ENCODE assay signal across 8 cellular contexts in the genomic region with DNA sequence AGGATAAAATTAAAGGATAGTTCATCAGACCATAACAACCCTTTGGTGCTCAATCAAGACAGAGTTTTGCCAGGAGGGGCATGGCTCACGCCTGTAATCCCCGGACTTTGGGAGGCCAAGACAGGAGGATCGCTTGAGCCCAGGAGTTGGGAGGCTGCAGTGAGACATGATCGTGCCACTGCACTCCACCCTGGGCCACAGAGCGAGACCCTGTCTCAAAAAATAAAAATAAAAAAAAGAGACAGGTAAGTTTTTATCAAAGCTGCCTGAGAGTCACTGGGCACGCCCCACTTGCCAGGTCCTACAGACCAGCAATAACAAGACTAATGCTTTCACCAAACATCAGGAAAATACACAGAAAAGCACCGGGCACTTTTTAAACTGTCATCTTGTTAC. TPM values are rescaled to one million over a fixed set of nuclear protein-coding genes. Genes with fewer than 3 reads are reported as not detected.
DNase-seq lines count a peak whose midpoint lies in the region; ATAC-seq, FAIRE-seq and TF ChIP-seq lines count a peak whose summit lies in the region.

No MANE protein-coding gene starts in this region.

- H3K36me3 Mint-ChIP-seq in naive thymus-derived CD4-positive, alpha-beta T cell = peaks cover 0 to 7% (median 5%) of the 10 kb centered on the region in 5 donors

- peak overlapping the region; percentile 81 for H3K27ac ChIP-seq in KOPT-K1 (ENCODE audit: low read depth, low read length, poor library complexity, severe bottlenecking)
- H3K27ac ChIP-seq in naive thymus-derived CD4-positive, alpha-beta T cell (ENCODE audit: low read depth, low read length) = peak overlapping the region; percentile 75

- H3K4me1 Mint-ChIP-seq in naive thymus-derived CD4-positive, alpha-beta T cell = peaks cover 25 to 63% (median 52%) of the 10 kb centered on the region in 7 donors

- no peak for FAIRE-seq in bronchial epithelial cell (lab: Jason Lieb, UNC)

- peaks cover 21% of the 10 kb centered on the region in 2 donors for H3K4me1 ChIP-seq in naive thymus-derived CD4-positive, alpha-beta T cell (ENCODE audit: control insufficient read depth in 2 of 2, insufficient read depth in 2 of 2, low read length in 2 of 2)

- H3K27ac Mint-ChIP-seq in naive thymus-derived CD4-positive, alpha-beta T cell = peak overlapping the region; percentile 95 to 99 (median 98)

- H3K27me3 ChIP-seq in bronchial epithelial cell (ENCODE audit: control insufficient read depth, insufficient read depth, low read length) = no peaks in the 10 kb centered on the region
- H3K27me3 ChIP-seq in naive thymus-derived CD4-positive, alpha-beta T cell (ENCODE audit: control insufficient read depth in 2 of 2, insufficient read depth in 2 of 2, low read length in 2 of 2) = no peaks in the 10 kb centered on the region

- no peaks in the 10 kb centered on the region for H3K9me3 ChIP-seq in KOPT-K1 (ENCODE audit: insufficient read depth, low read length, poor library complexity, severe bottlenecking)
- no peaks in the 10 kb centered on the region for H3K9me3 ChIP-seq in naive thymus-derived CD4-positive, alpha-beta T cell (ENCODE audit: control insufficient read depth in 2 of 3, low read length in 3 of 3)

- DNase-seq in stimulated activated CD4-positive, alpha-beta T cell treated with anti-CD3 and anti-CD28 coated beads, Interleukin-2, amount 100 ng/mL, for 24 hours = peak; percentile 24 to 28
- DNase-seq in stimulated activated CD4-positive, alpha-beta T cell treated with anti-CD3 and anti-CD28 coated beads, Interleukin-4, amount 100 ng/mL, for 4 hours = no peak
- no peak for DNase-seq in bronchial epithelial cell (ENCODE audit: low read depth)
- peak in 1 of 9 donors; percentile 9 for DNase-seq in naive thymus-derived CD4-positive, alpha-beta T cell
- no peak for DNase-seq in NCI-H1105 (lab: John Stamatoyannopoulos, UW)
- DNase-seq in NCI-H226 = no peak
- DNase-seq in foreskin melanocyte = no peak

- intact Hi-C loops in naive thymus-derived CD4-positive, alpha-beta T cell (cut with micrococcal nuclease) = loop anchor here (1.0 to 10.0 kb wide), 19 partner anchors 7 to 1698 kb away; a partner anchor contains a TSS

- H3K27me3 Mint-ChIP-seq in naive thymus-derived CD4-positive, alpha-beta T cell = no peaks in the 10 kb centered on the region

- CTCF ChIA-PET in naive thymus-derived CD4-positive, alpha-beta T cell (lab: Charles Lee) = no interaction called here

- H3K9me3 Mint-ChIP-seq in naive thymus-derived CD4-positive, alpha-beta T cell = no peaks in the 10 kb centered on the region

- peak overlapping the region; percentile 87 to 99 (median 96) for H3K4me3 Mint-ChIP-seq in naive thymus-derived CD4-positive, alpha-beta T cell

- no peak for TF ChIP-seq CTCF in bronchial epithelial cell (IDR thresholded peaks at IDR 0.05; ENCODE audit: insufficient read depth, low read length, severe bottlenecking)

- ATAC-seq in naive thymus-derived CD4-positive, alpha-beta T cell = no peak

- H3K36me3 ChIP-seq in KOPT-K1 (ENCODE audit: insufficient read depth, low read length) = peaks cover 9% of the 10 kb centered on the region
- H3K36me3 ChIP-seq in bronchial epithelial cell (ENCODE audit: control insufficient read depth, insufficient read depth, low read length) = no peaks in the 10 kb centered on the region
- H3K36me3 ChIP-seq in naive thymus-derived CD4-positive, alpha-beta T cell (ENCODE audit: control insufficient read depth in 2 of 3, insufficient read depth in 3 of 3, low read length in 3 of 3) = no peaks in the 10 kb centered on the region

- POLR2A ChIA-PET in naive thymus-derived CD4-positive, alpha-beta T cell (lab: Charles Lee) = interaction anchor here (0.5 to 1.3 kb wide), 3 partner anchors 20 to 60 kb away, joined by 3 to 4 read pairs (median 3); a partner anchor contains a TSS

- H3K4me3 ChIP-seq in bronchial epithelial cell (ENCODE audit: low read depth, low read length) = peak overlapping the region; percentile 48
- peak overlapping the region; percentile 64 for H3K4me3 ChIP-seq in naive thymus-derived CD4-positive, alpha-beta T cell (ENCODE audit: low read length)

RNA-seq across cellular contexts. Expression of a gene that starts 0.8 kb away (rescaled TPM):
- 30.0 and 32.9 TPM in 2 replicates for total RNA-seq in bronchial epithelial cell
- total RNA-seq in naive thymus-derived CD4-positive, alpha-beta T cell = 10 to 100 TPM; 23.6 to 46.5 (median 38.0) TPM
- polyA plus RNA-seq in naive thymus-derived CD4-positive, alpha-beta T cell = 100 to 1,000 TPM in 1 of 2 donors, 10 to 100 TPM in 1; 95.4 to 103 TPM

RNA-seq across cellular contexts. Expression of a gene that starts 6.4 kb away (rescaled TPM):
- 14.3 and 18.4 TPM in 2 replicates for total RNA-seq in bronchial epithelial cell
- 10 to 100 TPM in 3 of 5 experiments, 1 to 10 TPM in 2; 8.0 to 18.9 (median 14.3) TPM for total RNA-seq in naive thymus-derived CD4-positive, alpha-beta T cell
- 1 to 10 TPM; 3.9 to 4.3 TPM for polyA plus RNA-seq in naive thymus-derived CD4-positive, alpha-beta T cell

RNA-seq across cellular contexts. Expression of a gene that starts 59.9 kb away (rescaled TPM):
- total RNA-seq in bronchial epithelial cell = 16.9 and 20.0 TPM in 2 replicates
- total RNA-seq in naive thymus-derived CD4-positive, alpha-beta T cell = 1 to 10 TPM in 4 of 5 experiments, under 1 TPM in 1; 0.60 to 7.2 (median 4.9) TPM
- 1 to 10 TPM; 2.7 to 3.8 TPM for polyA plus RNA-seq in naive thymus-derived CD4-positive, alpha-beta T cell

Comparison
In these comparisons a context has a peak if more than half of its experiments do, and no peak if none do; other contexts are left out.
1. DNase-seq: peak in stimulated activated CD4-positive, alpha-beta T cell treated with anti-CD3 and anti-CD28 coated beads, Interleukin-2, amount 100 ng/mL, for 24 hours (2 of 2); none in stimulated activated CD4-positive, alpha-beta T cell treated with anti-CD3 and anti-CD28 coated beads, Interleukin-4, amount 100 ng/mL, for 4 hours (0 of 2), bronchial epithelial cell (single experiment), NCI-H1105 (single experiment), NCI-H226 (single experiment) and foreskin melanocyte (single experiment).